8 cellular contexts compared by ENCODE assay signal in the genomic region with DNA sequence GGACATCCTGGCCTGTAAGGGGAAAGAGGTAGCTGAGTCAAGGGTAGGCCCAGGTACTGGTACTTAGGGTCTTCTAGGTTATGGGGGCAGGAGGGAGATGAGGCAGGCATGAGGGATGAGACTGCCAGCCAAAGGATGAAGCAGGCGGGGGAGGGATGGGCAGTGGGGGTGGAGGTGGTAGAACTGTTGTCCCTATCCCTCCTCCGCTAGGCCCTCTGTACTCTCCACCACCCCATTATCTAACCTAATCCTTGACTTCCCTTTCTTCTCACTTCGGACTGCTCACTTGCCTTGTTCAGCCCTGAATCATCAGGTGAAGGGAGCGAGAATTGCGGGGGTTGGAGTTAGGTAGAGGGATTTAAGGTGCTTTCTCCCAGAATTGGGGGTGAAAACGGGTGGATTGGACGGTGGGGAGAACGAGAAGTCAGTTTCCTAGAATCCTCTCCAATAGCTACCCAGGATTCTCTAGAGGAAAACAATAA. TPM values are rescaled to one million over a fixed set of nuclear protein-coding genes. Genes with fewer than 3 reads are reported as not detected.
DNase-seq lines count a peak whose midpoint lies in the region; ATAC-seq and TF ChIP-seq lines count a peak whose summit lies in the region.

No MANE protein-coding gene starts in this region.

- peaks cover 24% of the 10 kb centered on the region for H3K4me1 ChIP-seq in effector memory CD4-positive, alpha-beta T cell (ENCODE audit: control insufficient read depth, insufficient read depth, low read length, poor library complexity, severe bottlenecking)

- H3K36me3 ChIP-seq in effector memory CD4-positive, alpha-beta T cell (ENCODE audit: control insufficient read depth, insufficient read depth, low read length), result peaks cover 5% of the 10 kb centered on the region

- H3K36me3 Mint-ChIP-seq in nephron (ENCODE audit: low read depth), result no peaks in the 10 kb centered on the region

- ATAC-seq in HG03097 (IDR thresholded peaks at IDR 0.05; ENCODE audit: low FRiP score, unreplicated experiment), result no peak
- ATAC-seq in left lobe of liver, result no peak

- H3K4me3 Mint-ChIP-seq in nephron, result peak overlapping the region; percentile 91 to 92 (median 92)

- no peaks in the 10 kb centered on the region for H3K27me3 ChIP-seq in effector memory CD4-positive, alpha-beta T cell (replicated peaks; ENCODE audit: control insufficient read depth, insufficient read depth, low read length, poor library complexity, severe bottlenecking)

- H3K27me3 Mint-ChIP-seq in nephron (ENCODE audit: low read depth), result no peaks in the 10 kb centered on the region

- TF ChIP-seq CTCF in NB4 (IDR thresholded peaks at IDR 0.05; ENCODE audit: low read depth, low read length) (no peak), nephron (IDR thresholded peaks at IDR 0.05; ENCODE audit: unreplicated experiment in 3 of 3) (no peak)

- DNase-seq in CMK (ENCODE audit: low read depth) (peak; percentile 51), NB4 (ENCODE audit: low read depth) (no peak), left lobe of liver (ENCODE audit: low spot score) (no peak), putamen (ENCODE audit: low spot score) (no peak), NCI-H146 treated with DMSO at 0.1 percent for 48 hours (lab: John Stamatoyannopoulos, UW; ENCODE audit: unreplicated experiment) (no peak)
- no peak for DNase-seq in effector memory CD4-positive, alpha-beta T cell

- peak overlapping the region; percentile 95 for H3K4me3 ChIP-seq in NB4 (ENCODE audit: low read depth, low read length)
- H3K4me3 ChIP-seq in effector memory CD4-positive, alpha-beta T cell (ENCODE audit: insufficient read depth, low read depth, low read length, poor library complexity, severe bottlenecking), result peak overlapping the region; percentile 54

- TF ChIP-seq POLR2A in NB4 (IDR thresholded peaks at IDR 0.05; ENCODE audit: extremely low read depth, insufficient read length), result peak; percentile 68

- no peaks in the 10 kb centered on the region for H3K9me3 Mint-ChIP-seq in nephron

- no peaks in the 10 kb centered on the region for H3K9me3 ChIP-seq in effector memory CD4-positive, alpha-beta T cell (ENCODE audit: control insufficient read depth, low read length)

- peak overlapping the region; percentile 96 for H3K27ac ChIP-seq in effector memory CD4-positive, alpha-beta T cell (ENCODE audit: insufficient read depth, low read length, poor library complexity, severe bottlenecking)

- peak overlapping the region; percentile 99 for H3K27ac Mint-ChIP-seq in nephron

- H3K4me1 Mint-ChIP-seq in nephron, result no peaks in the 10 kb centered on the region

RNA-seq across cellular contexts. Expression of gene PAN2, which starts 0.6 kb away (rescaled TPM):
- 86.0 TPM for total RNA-seq in left lobe of liver

RNA-seq across cellular contexts. Expression of gene IL23A, which starts 5.4 kb away (rescaled TPM):
- 0.43 TPM for total RNA-seq in left lobe of liver

RNA-seq across cellular contexts. Expression of gene CNPY2, which starts 17.4 kb away (rescaled TPM):
- 93.3 TPM for total RNA-seq in left lobe of liver

RNA-seq across cellular contexts. Expression of gene STAT2, which starts 26.7 kb away (rescaled TPM):
- 95.5 TPM for total RNA-seq in left lobe of liver

RNA-seq across cellular contexts. Expression of gene APOF, which starts 29.4 kb away (rescaled TPM):
- 188 TPM for total RNA-seq in left lobe of liver
